ENCODE assay signal across 7 cellular contexts in genomic region chrX:123814842-123815487, GRCh38. TPM values are rescaled to one million over a fixed set of nuclear protein-coding genes. Genes with fewer than 3 reads are reported as not detected.
A peak's percentile ranks its signal among the peaks of the same experiment; 100 is the strongest.
DNase-seq lines count a peak whose midpoint lies in the region; ATAC-seq and TF ChIP-seq lines count a peak whose summit lies in the region.
"Not testable (repeated sequence)": the region's sequence is repeated elsewhere in the genome, so short reads cannot be mapped to it uniquely, and the experiment has no call there.

No MANE protein-coding gene starts in this region.

- H2AFZ ChIP-seq in PC-3 (ENCODE audit: low read length) = 0 out of 2 replicates have a peak overlapping the region, but pooled peaks have one; percentile 5

- H4K20me1 ChIP-seq in PC-3 (ENCODE audit: low read length) = not testable (repeated sequence)

- not testable (repeated sequence) for H3F3A ChIP-seq in PC-3 (ENCODE audit: low read length, unreplicated experiment)

- not testable (repeated sequence) for H3K9me3 ChIP-seq in PC-3 (ENCODE audit: low read length)

- POLR2A ChIA-PET in PC-3 (lab: Charles Lee; ENCODE audit: unreplicated experiment) = not testable (repeated sequence)

- not testable (repeated sequence) for H3K4me3 Mint-ChIP-seq in neural crest cell

- ATAC-seq in HG02885 (IDR thresholded peaks at IDR 0.05; ENCODE audit: poor library complexity, unreplicated experiment) (peak; percentile 44), PC-3 (peak; percentile 37)

- H3K27ac Mint-ChIP-seq in neural crest cell (ENCODE audit: unreplicated experiment) = peak overlapping the region; percentile 50

- not testable (repeated sequence) for H3K27me3 ChIP-seq in PC-3 (ENCODE audit: low read length)

- not testable (repeated sequence) for H3K36me3 ChIP-seq in PC-3 (ENCODE audit: low read depth, low read length)

- H3K27ac ChIP-seq in PC-3 (ENCODE audit: low read length) (peak overlapping the region; percentile 77), epithelial cell of prostate (peak overlapping the region; percentile 24)

- H3K9me3 Mint-ChIP-seq in neural crest cell = not testable (repeated sequence)

- not testable (repeated sequence) for H3K79me2 ChIP-seq in PC-3 (ENCODE audit: low read length)

- not testable (repeated sequence) for H3K4me3 ChIP-seq in PC-3 (ENCODE audit: low read length)

- DNase-seq in DMS79 (lab: John Stamatoyannopoulos, UW) = peak; percentile 51
- DNase-seq in NCI-H1436 treated with DMSO at 0.1 percent for 48 hours (lab: John Stamatoyannopoulos, UW) = peak; percentile 40
- peak; percentile 67 for DNase-seq in NCI-H2227 (lab: John Stamatoyannopoulos, UW; ENCODE audit: unreplicated experiment)
- DNase-seq in PC-3 = peak; percentile 65
- not testable (repeated sequence) for DNase-seq in epithelial cell of prostate (ENCODE audit: low read depth, low spot score); neural crest cell (ENCODE audit: low read depth, low spot score)

- peak overlapping the region; percentile 28; the same call in 1 of the 2 replicates for H3K9ac ChIP-seq in PC-3 (ENCODE audit: low read length)

- CTCF ChIA-PET in PC-3 (lab: Charles Lee) = not testable (repeated sequence)

- not testable (repeated sequence) for H3K27me3 Mint-ChIP-seq in neural crest cell (ENCODE audit: low read depth)

- intact Hi-C loops in PC-3 (cut with micrococcal nuclease) = not testable (repeated sequence)

- not testable (repeated sequence) for H3K36me3 Mint-ChIP-seq in neural crest cell (ENCODE audit: low read depth)

- H3K9me2 ChIP-seq in PC-3 (replicated peaks; ENCODE audit: low read length) = not testable (repeated sequence)

- H3K4me1 ChIP-seq in PC-3 (ENCODE audit: insufficient read depth, low read length) = peaks cover 27% of the 10 kb centered on the region

- not testable (repeated sequence) for BruUV-seq in PC-3 (replicated peaks; lab: Mats Ljungman, UMichigan)

- H3K4me2 ChIP-seq in PC-3 (ENCODE audit: low read length) = peak overlapping the region; percentile 67

- not testable (repeated sequence) for H3K4me1 Mint-ChIP-seq in neural crest cell

- not testable (repeated sequence) for TF ChIP-seq CTCF in PC-3 (conservative IDR thresholded peaks at IDR 0.05; ENCODE audit: low read depth, low read length); neural crest cell (conservative IDR thresholded peaks at IDR 0.05)

RNA-seq across cellular contexts. Expression of gene XIAP, which starts 44.9 kb away (rescaled TPM):
- 29.2 and 35.8 TPM in 2 replicates for total RNA-seq in PC-3 (2014; rRNA removed)
- total RNA-seq in neural crest cell = 34.1 and 34.4 TPM in 2 replicates
